Comparison of ENCODE assay signal across 8 cellular contexts in the genomic region with DNA sequence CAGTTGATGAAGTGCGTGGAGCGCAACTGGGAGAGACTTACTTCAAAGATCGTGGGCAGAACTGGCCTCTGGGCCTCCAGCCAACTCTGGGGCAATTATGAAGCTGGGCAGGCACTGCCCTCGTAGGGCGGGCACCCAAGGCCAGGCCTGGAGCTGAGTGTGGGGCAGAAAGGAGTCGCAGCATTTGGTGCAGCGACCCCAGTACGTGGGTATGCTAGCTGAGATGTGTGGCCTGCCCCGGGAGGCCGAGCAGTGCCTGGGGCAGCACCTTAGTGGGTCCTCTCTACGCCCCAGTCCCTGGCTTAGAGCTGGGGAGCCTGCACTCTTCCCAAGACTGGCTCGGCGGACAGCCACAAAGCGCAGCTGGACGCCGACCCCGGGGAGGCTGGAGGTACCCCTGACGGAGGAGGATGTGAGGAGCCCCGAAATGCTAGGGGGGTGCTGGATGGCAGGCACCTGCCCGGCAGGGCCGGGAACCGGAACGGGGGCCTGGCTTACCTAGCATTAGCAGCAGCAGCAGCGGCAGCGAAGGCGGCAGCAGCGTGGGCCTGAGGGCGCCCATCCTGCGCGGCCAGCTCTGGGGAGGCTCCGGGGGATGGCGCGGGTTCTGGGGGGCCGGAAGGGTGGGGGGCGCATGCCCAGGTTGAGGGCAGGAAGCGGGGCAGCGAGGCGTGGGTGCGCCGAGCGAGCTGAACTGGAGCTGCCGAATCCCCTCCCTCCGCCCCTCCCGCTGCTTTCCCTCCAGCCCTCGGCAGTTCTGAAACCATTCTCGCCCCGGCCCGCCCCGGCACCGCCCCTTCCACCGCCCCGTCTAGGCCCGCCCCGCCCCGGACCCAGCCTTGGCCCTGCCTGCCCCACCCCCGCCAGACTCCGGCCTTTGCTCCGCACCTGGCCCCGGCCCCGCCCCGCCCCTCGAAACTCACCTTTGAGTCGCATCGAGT. TPM values are rescaled to one million over a fixed set of nuclear protein-coding genes. Genes with fewer than 3 reads are reported as not detected.
A peak's percentile ranks its signal among the peaks of the same experiment; 100 is the strongest.
DNase-seq lines count a peak whose midpoint lies in the region; ATAC-seq and TF ChIP-seq lines count a peak whose summit lies in the region.

A gene with protein sequence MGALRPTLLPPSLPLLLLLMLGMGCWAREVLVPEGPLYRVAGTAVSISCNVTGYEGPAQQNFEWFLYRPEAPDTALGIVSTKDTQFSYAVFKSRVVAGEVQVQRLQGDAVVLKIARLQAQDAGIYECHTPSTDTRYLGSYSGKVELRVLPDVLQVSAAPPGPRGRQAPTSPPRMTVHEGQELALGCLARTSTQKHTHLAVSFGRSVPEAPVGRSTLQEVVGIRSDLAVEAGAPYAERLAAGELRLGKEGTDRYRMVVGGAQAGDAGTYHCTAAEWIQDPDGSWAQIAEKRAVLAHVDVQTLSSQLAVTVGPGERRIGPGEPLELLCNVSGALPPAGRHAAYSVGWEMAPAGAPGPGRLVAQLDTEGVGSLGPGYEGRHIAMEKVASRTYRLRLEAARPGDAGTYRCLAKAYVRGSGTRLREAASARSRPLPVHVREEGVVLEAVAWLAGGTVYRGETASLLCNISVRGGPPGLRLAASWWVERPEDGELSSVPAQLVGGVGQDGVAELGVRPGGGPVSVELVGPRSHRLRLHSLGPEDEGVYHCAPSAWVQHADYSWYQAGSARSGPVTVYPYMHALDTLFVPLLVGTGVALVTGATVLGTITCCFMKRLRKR (minus strand): TSS at position 709 of the 941 bp plus-strand sequence. CDS start 147 bp downstream, at position 562.

- H3K79me2 ChIP-seq in ACC112 (ENCODE audit: control insufficient read depth, insufficient read depth, low read length, unreplicated experiment), result no peaks in the 10 kb centered on the region

- no peaks in the 10 kb centered on the region for H3K36me3 ChIP-seq in ACC112 (ENCODE audit: insufficient read depth, low read length)
- peaks cover 18% of the 10 kb centered on the region for H3K36me3 ChIP-seq in lower lobe of right lung

- ATAC-seq in GM18909 (IDR thresholded peaks at IDR 0.05; ENCODE audit: poor library complexity, unreplicated experiment) (peak; percentile 58), HG03159 (IDR thresholded peaks at IDR 0.05; ENCODE audit: unreplicated experiment) (peak; percentile 41), lower lobe of right lung (peak; percentile 89 to 90)

- H3K9me3 ChIP-seq in lower lobe of right lung, result no peaks in the 10 kb centered on the region

- DNase-seq in NCI-H526 treated with DMSO at 0.1 percent for 48 hours (lab: John Stamatoyannopoulos, UW) (peak; percentile 97), dorsolateral prefrontal cortex (peak; percentile 83 to 95 (median 88)), lower lobe of right lung (peak; percentile 93)
- peak; percentile 92 to 94 for DNase-seq in activated CD4-positive, alpha-beta T cell treated with anti-CD3 and anti-CD28 coated beads, Interleukin-2, amount 50 U/mL, for 48 hours
- DNase-seq in stimulated activated CD4-positive, alpha-beta T cell treated with anti-CD3 and anti-CD28 coated beads, TNF-alpha, amount 100 ng/mL, for 24 hours (ENCODE audit: low read depth in 3 of 3), result peak; percentile 80 to 91 (median 85)

- TF ChIP-seq CTCF in dorsolateral prefrontal cortex (IDR thresholded peaks at IDR 0.05 in 54 of 56, conservative IDR thresholded peaks at IDR 0.05 in 2 of 56; ENCODE audit: low read depth in 1 of 56, partially characterized antibody in 56 of 56) (peak in 4 of 56 donors; percentile 10 to 25 (median 16)), lower lobe of right lung (IDR thresholded peaks at IDR 0.05) (no peak)

- H2AFZ ChIP-seq in ACC112 (ENCODE audit: low read length, unreplicated experiment), result peak within 1 kb of the TSS; percentile 99

- H3K27me3 ChIP-seq in ACC112 (ENCODE audit: insufficient read depth, low read length), result no peaks in the 10 kb centered on the region
- H3K27me3 ChIP-seq in dorsolateral prefrontal cortex, result no peaks in the 10 kb centered on the region
- H3K27me3 ChIP-seq in lower lobe of right lung (ENCODE audit: low read depth), result no peaks in the 10 kb centered on the region

- H3K27ac ChIP-seq in ACC112 (ENCODE audit: low read depth, low read length) (no peak within 1 kb of the TSS), dorsolateral prefrontal cortex (peak within 1 kb of the TSS; percentile 90 to 100 (median 99)), lower lobe of right lung (peak within 1 kb of the TSS; percentile 93)

- H3K4me3 ChIP-seq in ACC112 (ENCODE audit: low read depth, low read length) (peak within 1 kb of the TSS; percentile 89), dorsolateral prefrontal cortex (peak within 1 kb of the TSS; percentile 57 to 97 (median 89)), lower lobe of right lung (peak within 1 kb of the TSS; percentile 90)

- intact Hi-C loops in dorsolateral prefrontal cortex (cut with DNase I), result loop anchor here (2.0 to 5.0 kb wide), 2 partner anchors 13 to 51 kb away; no protein-coding TSS in a partner anchor
- intact Hi-C loops in lower lobe of right lung (cut with DNase I), result no loop called here

- peaks cover 11% of the 10 kb centered on the region for H3K4me1 ChIP-seq in ACC112 (ENCODE audit: control insufficient read depth, insufficient read depth, low read length, unreplicated experiment)
- H3K4me1 ChIP-seq in lower lobe of right lung, result peaks cover 43% of the 10 kb centered on the region

RNA-seq across cellular contexts. Expression of the gene that starts here (rescaled TPM):
- 100 to 1,000 TPM; 106 to 269 (median 187) TPM for total RNA-seq in dorsolateral prefrontal cortex
- 35.9 TPM for total RNA-seq in lower lobe of right lung
